In the genomic region with DNA sequence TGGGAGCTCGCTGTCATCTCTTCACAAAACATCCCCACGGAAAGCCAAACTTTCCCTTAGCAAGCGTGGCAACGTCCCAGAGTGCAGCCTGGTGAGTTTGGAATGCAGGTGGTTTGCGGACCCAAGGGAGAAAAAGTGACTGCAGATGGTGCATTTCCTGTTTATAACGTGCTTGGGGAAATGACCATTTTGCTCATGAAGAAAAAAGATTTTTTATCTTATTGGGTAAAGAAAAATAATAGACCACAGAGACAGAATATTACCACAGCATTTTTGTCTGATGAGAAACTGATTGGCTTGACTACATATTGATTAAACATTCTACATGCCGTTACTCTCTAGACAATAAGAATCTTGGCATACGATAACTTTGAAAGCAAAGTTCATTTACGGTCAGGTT, we compare ENCODE assay signal across 18 cellular contexts.
A peak's percentile ranks its signal among the peaks of the same experiment; 100 is the strongest.
DNase-seq lines count a peak whose midpoint lies in the region; ATAC-seq, FAIRE-seq and TF ChIP-seq lines count a peak whose summit lies in the region.
"Had no signal": no experiment of that assay in that cellular context is flagged by ENCODE, and none has a peak within 500 bp of the region (broad histone marks: within the 10 kb centered on the region; RNA-seq: fewer than 3 reads in every experiment).

No MANE protein-coding gene starts in this region.

- H3K9me3 ChIP-seq in MG63: no peaks in the 10 kb centered on the region
- no peaks in the 10 kb centered on the region for H3K9me3 ChIP-seq in esophagus squamous epithelium
- no peaks in the 10 kb centered on the region for H3K9me3 ChIP-seq in pancreas
- H3K9me3 ChIP-seq: SJCRH30 had no signal

- H3K27ac Mint-ChIP-seq in progenitor cell of endocrine pancreas: no peak overlapping the region
- H3K27ac Mint-ChIP-seq: IgD-negative memory B cell; natural killer cell treated with Interleukin-12 subunit alpha and Interleukin-12 subunit beta and Interleukin-15 and Interleukin-18, amount 100 ng/mL, for 72 hours had no signal

- TF ChIP-seq CTCF in AG09309 (IDR thresholded peaks at IDR 0.05; ENCODE audit: control insufficient read depth, insufficient read depth, low read depth, low read length, missing control alignments) (no peak), esophagus squamous epithelium (IDR thresholded peaks at IDR 0.05) (no peak), pancreas (IDR thresholded peaks at IDR 0.05) (no peak), progenitor cell of endocrine pancreas (IDR thresholded peaks at IDR 0.05; ENCODE audit: unreplicated experiment) (no peak)

- ATAC-seq in pancreas: peak in 3 of 4 donors; percentile 38 to 42 (median 40)
- no peak for ATAC-seq in esophagus mucosa
- no peak for ATAC-seq in HG03460 (IDR thresholded peaks at IDR 0.05; ENCODE audit: unreplicated experiment)
- ATAC-seq: foreskin keratinocyte, left colon had no signal

- H3K9me3 Mint-ChIP-seq in progenitor cell of endocrine pancreas (ENCODE audit: low read depth): no peaks in the 10 kb centered on the region
- H3K9me3 Mint-ChIP-seq: central memory CD8-positive, alpha-beta T cell; IgD-negative memory B cell; natural killer cell treated with Interleukin-12 subunit alpha and Interleukin-12 subunit beta and Interleukin-15 and Interleukin-18, amount 100 ng/mL, for 72 hours had no signal

- no peaks in the 10 kb centered on the region for H3K36me3 ChIP-seq in MG63
- no peaks in the 10 kb centered on the region for H3K36me3 ChIP-seq in esophagus squamous epithelium
- H3K36me3 ChIP-seq in pancreas: no peaks in the 10 kb centered on the region
- H3K36me3 ChIP-seq: SJCRH30 had no signal

- no peak overlapping the region for H3K4me3 Mint-ChIP-seq in progenitor cell of endocrine pancreas (ENCODE audit: low read depth)
- H3K4me3 Mint-ChIP-seq: central memory CD8-positive, alpha-beta T cell; IgD-negative memory B cell; natural killer cell treated with Interleukin-12 subunit alpha and Interleukin-12 subunit beta and Interleukin-15 and Interleukin-18, amount 100 ng/mL, for 72 hours had no signal

- intact Hi-C loops in esophagus squamous epithelium (cut with DNase I) (no loop called here), pancreas (cut with DNase I) (no loop called here)

- peak overlapping the region in 3 of 4 donors; percentile 19 to 62 (median 50) for H3K27ac ChIP-seq in esophagus squamous epithelium
- peak overlapping the region in 1 of 4 donors; percentile 40 for H3K27ac ChIP-seq in pancreas
- H3K27ac ChIP-seq: C4-2B, foreskin keratinocyte, SJCRH30 had no signal

- H3K4me3 ChIP-seq in AG09309 (ENCODE audit: control insufficient read depth, low read depth, low read length) (no peak overlapping the region), MG63 (no peak overlapping the region), esophagus squamous epithelium (no peak overlapping the region), pancreas (no peak overlapping the region)
- H3K4me3 ChIP-seq: SJCRH30 had no signal

- TF ChIP-seq POLR2A in esophagus squamous epithelium (IDR thresholded peaks at IDR 0.05): no peak

- DNase-seq in AG09309 (ENCODE audit: low read depth): peak; percentile 96
- peak; percentile 91 for DNase-seq in MG63
- DNase-seq in esophagus squamous epithelium (lab: John Stamatoyannopoulos, UW): no peak
- DNase-seq in pancreas: no peak
- no peak for DNase-seq in T-helper 1 cell
- no peak for DNase-seq in progenitor cell of endocrine pancreas (ENCODE audit: low spot score, unreplicated experiment)
- DNase-seq: activated CD4-positive, alpha-beta T cell treated with anti-CD3 and anti-CD28 coated beads for 1 hour; foreskin keratinocyte; left colon; NCI-H146; NCI-H748 treated with DMSO at 0.1 percent for 48 hours; SJCRH30 had no signal

- WGBS in esophagus squamous epithelium, 2 donors: 46 to 58% methylated on average over 9 of the region's 9 CpGs
- 28 to 36% methylated on average over 9 of the region's 9 CpGs for WGBS in pancreas, 2 donors

- no peak for FAIRE-seq in pancreas (lab: Jason Lieb, UNC)

- H3K27me3 Mint-ChIP-seq in progenitor cell of endocrine pancreas: peaks cover 7% of the 10 kb centered on the region

- no peaks in the 10 kb centered on the region for H3K36me3 Mint-ChIP-seq in progenitor cell of endocrine pancreas (ENCODE audit: insufficient read depth)
- H3K36me3 Mint-ChIP-seq: IgD-negative memory B cell; natural killer cell treated with Interleukin-12 subunit alpha and Interleukin-12 subunit beta and Interleukin-15 and Interleukin-18, amount 100 ng/mL, for 72 hours had no signal

- H3K4me1 Mint-ChIP-seq in progenitor cell of endocrine pancreas (ENCODE audit: low read depth): no peaks in the 10 kb centered on the region
- H3K4me1 Mint-ChIP-seq: central memory CD8-positive, alpha-beta T cell; IgD-negative memory B cell had no signal

- H3K27me3 ChIP-seq in MG63 (no peaks in the 10 kb centered on the region), esophagus squamous epithelium (no peaks in the 10 kb centered on the region), pancreas (no peaks in the 10 kb centered on the region)
- H3K27me3 ChIP-seq: SJCRH30 had no signal

- H3K4me1 ChIP-seq in esophagus squamous epithelium (peaks cover 0 to 20% (median 2%) of the 10 kb centered on the region in 3 donors), pancreas (no peaks in the 10 kb centered on the region)
- H3K4me1 ChIP-seq: foreskin keratinocyte, SJCRH30 had no signal

Comparison
In these comparisons a context has a peak if more than half of its experiments do, and no peak if none do; other contexts are left out.
1. DNase-seq: peak in AG09309 (single experiment) and MG63 (single experiment); none in esophagus squamous epithelium (single experiment), pancreas (0 of 6), T-helper 1 cell (0 of 5) and progenitor cell of endocrine pancreas (single experiment).
2. ATAC-seq: peak in pancreas (3 of 4); none in esophagus mucosa (single experiment) and HG03460 (single experiment).